ENCODE assay signal across 18 cellular contexts in the genomic region with DNA sequence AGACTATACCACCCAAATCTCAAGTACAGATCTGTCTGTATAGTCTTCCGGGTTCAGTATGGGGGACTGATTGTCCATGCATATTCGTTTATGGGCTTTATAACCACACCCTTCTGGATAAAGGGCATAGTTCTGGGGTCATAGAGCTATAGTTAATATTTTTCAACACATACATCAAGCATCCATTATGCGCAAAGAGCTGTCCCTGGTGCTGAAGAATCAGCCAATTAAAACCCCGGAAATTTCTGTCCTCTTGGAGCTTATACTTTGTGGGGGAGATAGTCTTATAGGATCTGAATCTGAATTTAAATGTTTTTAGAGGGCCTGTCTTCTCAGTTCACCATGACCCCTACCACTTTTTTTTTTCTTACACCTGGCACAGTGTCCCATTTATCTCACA.
DNase-seq lines count a peak whose midpoint lies in the region; ATAC-seq, FAIRE-seq and TF ChIP-seq lines count a peak whose summit lies in the region.
"Had no signal": no experiment of that assay in that cellular context is flagged by ENCODE, and none has a peak within 500 bp of the region (broad histone marks: within the 10 kb centered on the region; RNA-seq: fewer than 3 reads in every experiment).

No MANE protein-coding gene starts in this region.

- TF ChIP-seq POLR2A in HepG2 (IDR thresholded peaks at IDR 0.05; ENCODE audit: insufficient read depth in 1 of 2, low read depth in 2 of 2, low read length in 2 of 2) (no peak), right lobe of liver (IDR thresholded peaks at IDR 0.05) (no peak)

- TF ChIP-seq CTCF in HepG2 (CRISPR knock-in tag; IDR thresholded peaks at IDR 0.05) = no peak
- TF ChIP-seq CTCF in right lobe of liver (IDR thresholded peaks at IDR 0.05) = no peak
- TF ChIP-seq CTCF in endodermal cell (conservative IDR thresholded peaks at IDR 0.05) = no peak

- H3K27me3 Mint-ChIP-seq in endodermal cell (ENCODE audit: insufficient read depth) = peaks cover 3% of the 10 kb centered on the region
- no peaks in the 10 kb centered on the region for H3K27me3 Mint-ChIP-seq in CD8-positive, alpha-beta memory T cell
- H3K27me3 Mint-ChIP-seq: CD4-positive, CD25-positive, alpha-beta regulatory T cell had no signal

- in situ Hi-C loops in HepG2 (cut with HindIII; ENCODE audit: extremely low pct_ligation_motif_present, low pct_unique_long_range_greater_than_20kb) = no loop called here

- no peak overlapping the region for H3K4me2 ChIP-seq in HepG2 (ENCODE audit: low read depth, low read length)

- ATAC-seq in HepG2 = no peak
- no peak for ATAC-seq in right lobe of liver
- no peak for ATAC-seq in GM21619 (IDR thresholded peaks at IDR 0.05; ENCODE audit: unreplicated experiment)
- no peak for ATAC-seq in HG02885 (IDR thresholded peaks at IDR 0.05; ENCODE audit: poor library complexity, unreplicated experiment)

- CTCF ChIA-PET in HepG2 (lab: Yijun Ruan, JAX; ENCODE audit: low intra/inter-chr PET ratio, low total read pairs) = no interaction called here
- CTCF ChIA-PET in CD8-positive, alpha-beta memory T cell (lab: Charles Lee) = no interaction called here

- H3K9me3 Mint-ChIP-seq in endodermal cell = no peaks in the 10 kb centered on the region
- H3K9me3 Mint-ChIP-seq in CD8-positive, alpha-beta memory T cell = peaks cover 0 to 5% (median 2%) of the 10 kb centered on the region in 5 donors

- no peak overlapping the region for H3K9ac ChIP-seq in HepG2 (ENCODE audit: insufficient read depth, low read depth, low read length)
- H3K9ac ChIP-seq in endodermal cell (ENCODE audit: extremely low read depth, low read length, poor library complexity, severe bottlenecking) = no peak overlapping the region

- no peak overlapping the region for H3K4me3 Mint-ChIP-seq in endodermal cell
- no peak overlapping the region for H3K4me3 Mint-ChIP-seq in CD8-positive, alpha-beta memory T cell
- H3K4me3 Mint-ChIP-seq: CD4-positive, CD25-positive, alpha-beta regulatory T cell had no signal

- no peaks in the 10 kb centered on the region for H3K4me1 Mint-ChIP-seq in endodermal cell
- H3K4me1 Mint-ChIP-seq in CD8-positive, alpha-beta memory T cell = no peaks in the 10 kb centered on the region
- H3K4me1 Mint-ChIP-seq: CD4-positive, CD25-positive, alpha-beta regulatory T cell had no signal

- H4K20me1 ChIP-seq in HepG2 (ENCODE audit: insufficient read depth, low read length) = no peaks in the 10 kb centered on the region

- POLR2A ChIA-PET in HepG2 (lab: Yijun Ruan, JAX) = no interaction called here
- POLR2A ChIA-PET in CD8-positive, alpha-beta memory T cell (lab: Charles Lee) = no interaction called here

- H3K9me3 ChIP-seq in HepG2 (ENCODE audit: low read length) = no peaks in the 10 kb centered on the region
- no peaks in the 10 kb centered on the region for H3K9me3 ChIP-seq in right lobe of liver
- no peaks in the 10 kb centered on the region for H3K9me3 ChIP-seq in endodermal cell (ENCODE audit: control insufficient read depth, low read length)
- H3K9me3 ChIP-seq in CD8-positive, alpha-beta memory T cell (ENCODE audit: low read length) = no peaks in the 10 kb centered on the region
- H3K9me3 ChIP-seq: Peyer's patch had no signal

- no TSS peak for BruUV-seq in HepG2 (replicated peaks; lab: Mats Ljungman, UMichigan)

- TF ChIP-seq EP300 in HepG2 (IDR thresholded peaks at IDR 0.05; ENCODE audit: low read depth in 2 of 2, low read length in 2 of 2) (no peak), HepG2 (CRISPR knock-in tag; IDR thresholded peaks at IDR 0.05; ENCODE audit: borderline replicate concordance) (no peak)

- TF ChIP-seq RAD21 in HepG2 (CRISPR knock-in tag; IDR thresholded peaks at IDR 0.05) = no peak

- H2AFZ ChIP-seq in HepG2 (ENCODE audit: low read length) = no peak overlapping the region

- H3K79me2 ChIP-seq in HepG2 (ENCODE audit: insufficient read depth, low read length) = no peaks in the 10 kb centered on the region

- 61% methylated on average over 4 of the region's 4 CpGs for WGBS in HepG2 (ENCODE audit: low lambda C conversion rate)
- 44% methylated on average over 2 of the region's 4 CpGs for WGBS in right lobe of liver (ENCODE audit: insufficient coverage, low coverage, low lambda C conversion rate, missing lambda C conversion rate)
- WGBS in endodermal cell (ENCODE audit: insufficient coverage in 1 of 2, insufficient read length in 1 of 2), 2 experiments = 83 to 87% methylated on average over 1 to 4 of the region's 4 CpGs

- H3K27ac ChIP-seq in HepG2 (ENCODE audit: extremely low read length, insufficient read depth, low read length) (no peak overlapping the region), right lobe of liver (no peak overlapping the region), endodermal cell (ENCODE audit: low read depth, low read length) (no peak overlapping the region)
- H3K27ac ChIP-seq in CD8-positive, alpha-beta memory T cell (ENCODE audit: low read depth, low read length) = no peak overlapping the region
- H3K27ac ChIP-seq: Peyer's patch had no signal

- intact Hi-C loops in HepG2 (cut with micrococcal nuclease; ENCODE audit: unreplicated experiment) = no loop called here
- intact Hi-C loops in right lobe of liver (cut with DNase I) = no loop called here

- H3K27ac Mint-ChIP-seq in endodermal cell = no peak overlapping the region
- H3K27ac Mint-ChIP-seq in CD8-positive, alpha-beta memory T cell = no peak overlapping the region
- H3K27ac Mint-ChIP-seq: CD4-positive, CD25-positive, alpha-beta regulatory T cell had no signal

- no peaks in the 10 kb centered on the region for H3K27me3 ChIP-seq in HepG2 (ENCODE audit: control insufficient read depth in 1 of 2, insufficient read depth in 2 of 2, low read length in 2 of 2)
- H3K27me3 ChIP-seq in right lobe of liver = no peaks in the 10 kb centered on the region
- peaks cover 5% of the 10 kb centered on the region for H3K27me3 ChIP-seq in endodermal cell (ENCODE audit: control insufficient read depth, insufficient read depth, low read length, poor library complexity, severe bottlenecking)
- H3K27me3 ChIP-seq in CD8-positive, alpha-beta memory T cell (ENCODE audit: insufficient read depth, low read length, poor library complexity, severe bottlenecking) = no peaks in the 10 kb centered on the region
- H3K27me3 ChIP-seq: Peyer's patch had no signal

- H3K36me3 ChIP-seq in HepG2 (replicated peaks in 1 of 2; ENCODE audit: control insufficient read depth in 1 of 2, insufficient read depth in 2 of 2, low read length in 2 of 2) = no peaks in the 10 kb centered on the region
- H3K36me3 ChIP-seq in right lobe of liver = no peaks in the 10 kb centered on the region
- H3K36me3 ChIP-seq in endodermal cell (ENCODE audit: control insufficient read depth, insufficient read depth, low read length) = no peaks in the 10 kb centered on the region
- no peaks in the 10 kb centered on the region for H3K36me3 ChIP-seq in CD8-positive, alpha-beta memory T cell (ENCODE audit: insufficient read depth, low read length)
- H3K36me3 ChIP-seq: Peyer's patch had no signal

- H3K4me3 ChIP-seq in HepG2 (replicated peaks in 1 of 3; ENCODE audit: insufficient read depth in 1 of 3, low read depth in 2 of 3, low read length in 3 of 3) = no peak overlapping the region
- no peak overlapping the region for H3K4me3 ChIP-seq in right lobe of liver
- H3K4me3 ChIP-seq in endodermal cell (ENCODE audit: low read length) = no peak overlapping the region
- H3K4me3 ChIP-seq in CD8-positive, alpha-beta memory T cell (ENCODE audit: low read length) = no peak overlapping the region
- H3K4me3 ChIP-seq: Peyer's patch had no signal

- FAIRE-seq in HepG2 (lab: Jason Lieb, UNC) = no peak
- FAIRE-seq in urothelium cell line (lab: Jason Lieb, UNC) = no peak
- FAIRE-seq: A204.1 had no signal

- no peak for DNase-seq in HepG2 (ENCODE audit: low spot score)
- no peak for DNase-seq in right lobe of liver
- peak; percentile 62 for DNase-seq in endodermal cell
- DNase-seq in urothelium cell line (ENCODE audit: low spot score) = peak; percentile 7
- DNase-seq in CD8-positive, alpha-beta memory T cell = no peak
- DNase-seq: CD4-positive, CD25-positive, alpha-beta regulatory T cell; H7; MM.1S; NCI-H1930; NCI-H2171; NCI-H446 treated with DMSO at 0.1 percent for 48 hours; NCI-H774; Peyer's patch; SIG-M5 had no signal

- H3K36me3 Mint-ChIP-seq in endodermal cell (ENCODE audit: low read depth) = no peaks in the 10 kb centered on the region
- no peaks in the 10 kb centered on the region for H3K36me3 Mint-ChIP-seq in CD8-positive, alpha-beta memory T cell
- H3K36me3 Mint-ChIP-seq: CD4-positive, CD25-positive, alpha-beta regulatory T cell had no signal

- H3K4me1 ChIP-seq in HepG2 (ENCODE audit: insufficient read depth, low read length) = no peaks in the 10 kb centered on the region
- H3K4me1 ChIP-seq in right lobe of liver = peaks cover 0 to 6% (median 2%) of the 10 kb centered on the region in 4 donors
- no peaks in the 10 kb centered on the region for H3K4me1 ChIP-seq in endodermal cell (ENCODE audit: control insufficient read depth, insufficient read depth, low read length)
- no peaks in the 10 kb centered on the region for H3K4me1 ChIP-seq in CD8-positive, alpha-beta memory T cell (ENCODE audit: insufficient read depth, low read length)
- H3K4me1 ChIP-seq: Peyer's patch had no signal

TF ChIP-seq in PFSK-1, 5 proteins besides CTCF, POLR2A, EP300 and RAD21 (continues in another document):
- TF ChIP-seq, protein P1, sequence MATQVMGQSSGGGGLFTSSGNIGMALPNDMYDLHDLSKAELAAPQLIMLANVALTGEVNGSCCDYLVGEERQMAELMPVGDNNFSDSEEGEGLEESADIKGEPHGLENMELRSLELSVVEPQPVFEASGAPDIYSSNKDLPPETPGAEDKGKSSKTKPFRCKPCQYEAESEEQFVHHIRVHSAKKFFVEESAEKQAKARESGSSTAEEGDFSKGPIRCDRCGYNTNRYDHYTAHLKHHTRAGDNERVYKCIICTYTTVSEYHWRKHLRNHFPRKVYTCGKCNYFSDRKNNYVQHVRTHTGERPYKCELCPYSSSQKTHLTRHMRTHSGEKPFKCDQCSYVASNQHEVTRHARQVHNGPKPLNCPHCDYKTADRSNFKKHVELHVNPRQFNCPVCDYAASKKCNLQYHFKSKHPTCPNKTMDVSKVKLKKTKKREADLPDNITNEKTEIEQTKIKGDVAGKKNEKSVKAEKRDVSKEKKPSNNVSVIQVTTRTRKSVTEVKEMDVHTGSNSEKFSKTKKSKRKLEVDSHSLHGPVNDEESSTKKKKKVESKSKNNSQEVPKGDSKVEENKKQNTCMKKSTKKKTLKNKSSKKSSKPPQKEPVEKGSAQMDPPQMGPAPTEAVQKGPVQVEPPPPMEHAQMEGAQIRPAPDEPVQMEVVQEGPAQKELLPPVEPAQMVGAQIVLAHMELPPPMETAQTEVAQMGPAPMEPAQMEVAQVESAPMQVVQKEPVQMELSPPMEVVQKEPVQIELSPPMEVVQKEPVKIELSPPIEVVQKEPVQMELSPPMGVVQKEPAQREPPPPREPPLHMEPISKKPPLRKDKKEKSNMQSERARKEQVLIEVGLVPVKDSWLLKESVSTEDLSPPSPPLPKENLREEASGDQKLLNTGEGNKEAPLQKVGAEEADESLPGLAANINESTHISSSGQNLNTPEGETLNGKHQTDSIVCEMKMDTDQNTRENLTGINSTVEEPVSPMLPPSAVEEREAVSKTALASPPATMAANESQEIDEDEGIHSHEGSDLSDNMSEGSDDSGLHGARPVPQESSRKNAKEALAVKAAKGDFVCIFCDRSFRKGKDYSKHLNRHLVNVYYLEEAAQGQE (IDR thresholded peaks at IDR 0.05; ENCODE audit: insufficient read depth in 1 of 2, low read depth in 2 of 2, low read length in 2 of 2) = peak; percentile 75 to 96
- no peak for TF ChIP-seq TAF1 (IDR thresholded peaks at IDR 0.05; ENCODE audit: borderline replicate concordance, insufficient read depth, low read length)

Comparison
In these comparisons a context has a peak if more than half of its experiments do, and no peak if none do; other contexts are left out.
1. DNase-seq: peak in endodermal cell (single experiment) and urothelium cell line (single experiment); none in HepG2 (single experiment), right lobe of liver (0 of 3) and CD8-positive, alpha-beta memory T cell (0 of 5).